8 cellular contexts compared by ENCODE assay signal in genomic region chr15:90994059-90994416, GRCh38. TPM values are rescaled to one million over a fixed set of nuclear protein-coding genes. Genes with fewer than 3 reads are reported as not detected.
A peak's percentile ranks its signal among the peaks of the same experiment; 100 is the strongest.
DNase-seq lines count a peak whose midpoint lies in the region; ATAC-seq lines count a peak whose summit lies in the region.

No MANE protein-coding gene starts in this region.

- peak overlapping the region; percentile 93 for H3K9ac ChIP-seq in rectal smooth muscle tissue (ENCODE audit: low read length)

- peaks cover 4% of the 10 kb centered on the region for H3K4me1 ChIP-seq in rectal smooth muscle tissue (ENCODE audit: control insufficient read depth, insufficient read depth, low read length)

- POLR2A ChIA-PET in activated CD4-positive, alpha-beta memory T cell treated with anti-CD3 and anti-CD28 coated beads for 36 hours (lab: Charles Lee) = interaction anchor here (1.0 to 1.7 kb wide), 5 partner anchors 13 to 61 kb away, joined by 3 to 5 read pairs (median 3); partner anchors contain the start of genes HDDC3 and RCCD1

- intact Hi-C loops in activated CD4-positive, alpha-beta memory T cell treated with anti-CD3 and anti-CD28 coated beads for 36 hours (cut with micrococcal nuclease) = loop anchor here (1.0 to 2.0 kb wide), 3 partner anchors 28 to 59 kb away; partner anchors contain the start of genes RCCD1, UNC45A and VPS33B
- intact Hi-C loops in Right ventricle myocardium superior (cut with DNase I) = no loop called here

- CTCF ChIA-PET in activated CD4-positive, alpha-beta memory T cell treated with anti-CD3 and anti-CD28 coated beads for 36 hours (lab: Charles Lee) = interaction anchor here (1.0 to 1.2 kb wide), 2 partner anchors 60 to 62 kb away, joined by 3 to 4 read pairs; partner anchors contain the start of gene HDDC3

- peaks cover 9% of the 10 kb centered on the region for H3K36me3 ChIP-seq in rectal smooth muscle tissue (ENCODE audit: control insufficient read depth, insufficient read depth, low read length)

- DNase-seq in AG08396 (ENCODE audit: low spot score) (peak; percentile 44), Right ventricle myocardium superior (no peak), RKO (ENCODE audit: low spot score) (no peak), NCI-H1930 (lab: John Stamatoyannopoulos, UW) (no peak)
- no peak for DNase-seq in activated CD4-positive, alpha-beta memory T cell treated with anti-CD3 and anti-CD28 coated beads for 36 hours

- H3K27me3 ChIP-seq in rectal smooth muscle tissue (ENCODE audit: control insufficient read depth, insufficient read depth, low read length) = no peaks in the 10 kb centered on the region

- H3K4me1 Mint-ChIP-seq in activated CD4-positive, alpha-beta memory T cell treated with anti-CD3 and anti-CD28 coated beads for 36 hours (ENCODE audit: low read depth) = peaks cover 25% of the 10 kb centered on the region

- peak; percentile 24 for ATAC-seq in GM18907 (IDR thresholded peaks at IDR 0.05; ENCODE audit: unreplicated experiment)
- ATAC-seq in HG03097 (IDR thresholded peaks at IDR 0.05; ENCODE audit: low FRiP score, unreplicated experiment) = peak; percentile 15
- peak; percentile 36 for ATAC-seq in Right ventricle myocardium superior (ENCODE audit: poor library complexity)

- peak overlapping the region; percentile 96 for H3K4me3 ChIP-seq in rectal smooth muscle tissue (ENCODE audit: low read length)

- peaks cover 2% of the 10 kb centered on the region for H3K27me3 Mint-ChIP-seq in activated CD4-positive, alpha-beta memory T cell treated with anti-CD3 and anti-CD28 coated beads for 36 hours

- peaks cover 26% of the 10 kb centered on the region for H3K36me3 Mint-ChIP-seq in activated CD4-positive, alpha-beta memory T cell treated with anti-CD3 and anti-CD28 coated beads for 36 hours

- H3K4me3 Mint-ChIP-seq in activated CD4-positive, alpha-beta memory T cell treated with anti-CD3 and anti-CD28 coated beads for 36 hours = peak overlapping the region; percentile 100

- H3K27ac Mint-ChIP-seq in activated CD4-positive, alpha-beta memory T cell treated with anti-CD3 and anti-CD28 coated beads for 36 hours = peak overlapping the region; percentile 98

- H3K27ac ChIP-seq in rectal smooth muscle tissue (ENCODE audit: low read depth, low read length) = peak overlapping the region; percentile 68

- H3K9me3 Mint-ChIP-seq in activated CD4-positive, alpha-beta memory T cell treated with anti-CD3 and anti-CD28 coated beads for 36 hours = no peaks in the 10 kb centered on the region

RNA-seq across cellular contexts. Expression of gene PRC1, which starts 0.3 kb away (rescaled TPM):
- 100 to 1,000 TPM; 151 to 158 TPM for total RNA-seq in activated CD4-positive, alpha-beta memory T cell treated with anti-CD3 and anti-CD28 coated beads for 36 hours
- total RNA-seq in Right ventricle myocardium superior = 3.7 TPM

RNA-seq across cellular contexts. Expression of gene VPS33B, which starts 28.4 kb away (rescaled TPM):
- 10 to 100 TPM; 26.4 to 26.5 TPM for total RNA-seq in activated CD4-positive, alpha-beta memory T cell treated with anti-CD3 and anti-CD28 coated beads for 36 hours
- 4.4 TPM for total RNA-seq in Right ventricle myocardium superior

RNA-seq across cellular contexts. Expression of gene RCCD1, which starts 39.4 kb away (rescaled TPM):
- 10 to 100 TPM; 39.9 to 41.4 TPM for total RNA-seq in activated CD4-positive, alpha-beta memory T cell treated with anti-CD3 and anti-CD28 coated beads for 36 hours
- total RNA-seq in Right ventricle myocardium superior = 9.3 TPM

RNA-seq across cellular contexts. Expression of gene UNC45A, which starts 59.0 kb away (rescaled TPM):
- 10 to 100 TPM; 71.1 to 74.3 TPM for total RNA-seq in activated CD4-positive, alpha-beta memory T cell treated with anti-CD3 and anti-CD28 coated beads for 36 hours
- 26.5 TPM for total RNA-seq in Right ventricle myocardium superior

Comparison
In these comparisons a context has a peak if more than half of its experiments do, and no peak if none do; other contexts are left out.
1. RNA of gene PRC1, which starts 0.3 kb away (total RNA-seq): 151 to 158 TPM in activated CD4-positive, alpha-beta memory T cell treated with anti-CD3 and anti-CD28 coated beads for 36 hours; 3.7 TPM in Right ventricle myocardium superior (single experiment); every median in the first group is over 10 times any median in the second.
2. Peak in every context shown above with its lines, with median percentiles within 50 percentile points of each other: ATAC-seq.